In the genomic region with DNA sequence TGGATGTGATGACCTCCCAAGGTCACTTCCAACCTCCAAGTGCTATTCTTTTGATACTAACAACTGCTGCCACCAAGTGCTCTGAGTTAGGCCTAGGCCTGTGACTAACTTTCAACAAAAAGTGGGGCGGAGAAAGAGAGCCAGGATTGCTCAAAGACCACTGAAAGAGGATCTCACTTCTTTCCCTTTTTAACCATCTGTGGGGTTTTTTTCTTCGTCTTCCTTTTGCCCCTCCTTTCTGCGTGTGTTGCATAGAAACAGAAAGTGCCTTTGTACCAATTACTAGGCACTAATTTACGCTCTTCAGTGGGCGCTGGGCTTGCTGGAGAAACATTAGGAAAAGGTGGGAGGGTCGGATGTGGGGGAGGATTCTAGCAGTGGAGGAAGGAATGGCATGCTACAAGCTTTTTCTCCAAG, we compare ENCODE assay signal across 9 cellular contexts. TPM values are rescaled to one million over a fixed set of nuclear protein-coding genes. Genes with fewer than 3 reads are reported as not detected.
DNase-seq lines count a peak whose midpoint lies in the region; ATAC-seq and TF ChIP-seq lines count a peak whose summit lies in the region.
"Had no signal": no experiment of that assay in that cellular context is flagged by ENCODE, and none has a peak within 500 bp of the region (broad histone marks: within the 10 kb centered on the region; RNA-seq: fewer than 3 reads in every experiment).

No MANE protein-coding gene starts in this region.

- H3K27ac ChIP-seq in fibroblast of lung (ENCODE audit: insufficient read depth, low read length) = peak overlapping the region; percentile 86
- H3K27ac ChIP-seq: epithelial cell of prostate had no signal

- TF ChIP-seq CTCF in AG09309 (IDR thresholded peaks at IDR 0.05; ENCODE audit: control insufficient read depth, insufficient read depth, low read depth, low read length, missing control alignments) = no peak
- TF ChIP-seq CTCF in fibroblast of lung (conservative IDR thresholded peaks at IDR 0.05 in 1 of 2, IDR thresholded peaks at IDR 0.05 in 1 of 2; ENCODE audit: low read depth in 1 of 2, low read length in 2 of 2) = no peak

- peaks cover 2% of the 10 kb centered on the region for H3K36me3 ChIP-seq in fibroblast of lung (ENCODE audit: control insufficient read depth, insufficient read depth, low read length)

- peaks cover 30% of the 10 kb centered on the region for H3K4me1 ChIP-seq in fibroblast of lung (ENCODE audit: control insufficient read depth, extremely low read depth, insufficient read depth, low read length)

- no peaks in the 10 kb centered on the region for H3K27me3 ChIP-seq in fibroblast of lung (ENCODE audit: control insufficient read depth, insufficient read depth, low read length)

- DNase-seq in AG09309 (ENCODE audit: low read depth) (no peak), fibroblast of lung (ENCODE audit: low read depth in 2 of 2) (peak; percentile 63 to 74), sciatic nerve (ENCODE audit: low spot score) (no peak), DMS153 treated with DMSO at 0.1 percent for 48 hours (lab: John Stamatoyannopoulos, UW; ENCODE audit: unreplicated experiment) (no peak), NCI-H2029 (lab: John Stamatoyannopoulos, UW) (no peak)
- DNase-seq in T-helper 2 cell treated with Interferon-gamma antibody and Interleukin-4, amounts not matched to agents 5 μg/mL and 100 μg/mL, for 36 hours (ENCODE audit: low spot score) = peak; percentile 30

- no peaks in the 10 kb centered on the region for H3K9me3 Mint-ChIP-seq in T-helper 2 cell treated with Interferon-gamma antibody and Interleukin-4, amounts not matched to agents 5 μg/mL and 100 μg/mL, for 36 hours

- no peaks in the 10 kb centered on the region for H3K27me3 Mint-ChIP-seq in T-helper 2 cell treated with Interferon-gamma antibody and Interleukin-4, amounts not matched to agents 5 μg/mL and 100 μg/mL, for 36 hours (ENCODE audit: low read depth)

- H3K9me3 ChIP-seq in fibroblast of lung (ENCODE audit: control insufficient read depth, insufficient read depth, low read depth, low read length) = no peaks in the 10 kb centered on the region

- H2AFZ ChIP-seq in fibroblast of lung (ENCODE audit: low read length) = no peak overlapping the region

- H3K4me3 ChIP-seq in AG09309 (ENCODE audit: control insufficient read depth, low read depth, low read length) (peak overlapping the region; percentile 14), fibroblast of lung (replicated peaks in 1 of 4; ENCODE audit: control extremely low read depth in 1 of 4, insufficient read depth in 1 of 4, low read depth in 3 of 4, low read length in 4 of 4) (peak overlapping the region in 2 of 4 experiments; percentile 0 to 9)

- H3K4me2 ChIP-seq in fibroblast of lung (ENCODE audit: extremely low read depth, insufficient read depth, low read length) = no peak overlapping the region

- intact Hi-C loops in sciatic nerve (cut with DNase I) = loop anchor here (5.0 to 10.0 kb wide), 2 partner anchors 52 to 196 kb away; no protein-coding TSS in a partner anchor

- H3K79me2 ChIP-seq in fibroblast of lung (ENCODE audit: control insufficient read depth, insufficient read depth, low read length) = peaks cover 72% of the 10 kb centered on the region

- ATAC-seq in GM18870 (IDR thresholded peaks at IDR 0.05; ENCODE audit: unreplicated experiment) (peak; percentile 86), HG03045 (IDR thresholded peaks at IDR 0.05; ENCODE audit: unreplicated experiment) (peak; percentile 85), sciatic nerve (peak; percentile 6)

- peaks cover 47% of the 10 kb centered on the region for H3K4me1 Mint-ChIP-seq in T-helper 2 cell treated with Interferon-gamma antibody and Interleukin-4, amounts not matched to agents 5 μg/mL and 100 μg/mL, for 36 hours (ENCODE audit: low read depth)

- peaks cover 4% of the 10 kb centered on the region for H3K36me3 Mint-ChIP-seq in T-helper 2 cell treated with Interferon-gamma antibody and Interleukin-4, amounts not matched to agents 5 μg/mL and 100 μg/mL, for 36 hours (ENCODE audit: low read depth)

- peak overlapping the region; percentile 38 for H3K9ac ChIP-seq in fibroblast of lung (ENCODE audit: insufficient read depth, low read length)

- H3K4me3 Mint-ChIP-seq in T-helper 2 cell treated with Interferon-gamma antibody and Interleukin-4, amounts not matched to agents 5 μg/mL and 100 μg/mL, for 36 hours = peak overlapping the region; percentile 88

- no peaks in the 10 kb centered on the region for H4K20me1 ChIP-seq in fibroblast of lung (ENCODE audit: control insufficient read depth, extremely low read depth, insufficient read depth, low read length)

- H3K27ac Mint-ChIP-seq in T-helper 2 cell treated with Interferon-gamma antibody and Interleukin-4, amounts not matched to agents 5 μg/mL and 100 μg/mL, for 36 hours = peak overlapping the region; percentile 90

RNA-seq across cellular contexts. Expression of a gene that starts 8.0 kb away (rescaled TPM):
- total RNA-seq in fibroblast of lung (27.6 and 29.5 TPM in 2 replicates), sciatic nerve (94.6 TPM)
- polyA plus RNA-seq in fibroblast of lung = 8.3 and 27.0 TPM in 2 replicates
- polyA plus RNA-seq in fibroblast of lung (2012) = 6.2 and 19.1 TPM in 2 replicates
- 6.0 and 10.8 TPM in 2 replicates for polyA minus RNA-seq in fibroblast of lung (ENCODE audit: low replicate concordance)

Comparison
In these comparisons a context has a peak if more than half of its experiments do, and no peak if none do; other contexts are left out.
1. DNase-seq: peak in T-helper 2 cell treated with Interferon-gamma antibody and Interleukin-4, amounts not matched to agents 5 μg/mL and 100 μg/mL, for 36 hours (single experiment) and fibroblast of lung (2 of 2); none in AG09309 (single experiment), sciatic nerve (single experiment), DMS153 treated with DMSO at 0.1 percent for 48 hours (single experiment) and NCI-H2029 (single experiment).
2. ATAC-seq: peak in every context shown above with its lines; median percentile 86 in GM18870; 85 in HG03045; 6 in sciatic nerve.